ENCODE assay signal across 8 cellular contexts in genomic region chr5:38846379-38846967, GRCh38. TPM values are rescaled to one million over a fixed set of nuclear protein-coding genes. Genes with fewer than 3 reads are reported as not detected.
DNase-seq lines count a peak whose midpoint lies in the region; ATAC-seq and TF ChIP-seq lines count a peak whose summit lies in the region.

No MANE protein-coding gene starts in this region.

- intact Hi-C loops in Calu3 (cut with micrococcal nuclease; ENCODE audit: unreplicated experiment) = loop anchor here (5.0 kb wide), 2 partner anchors 76 to 576 kb away; partner anchors contain the start of gene DAB2

- peak overlapping the region; percentile 94 for H3K27ac Mint-ChIP-seq in Calu3 (ENCODE audit: unreplicated experiment)
- peak overlapping the region in 1 of 2 donors; percentile 21 for H3K27ac Mint-ChIP-seq in T-cell
- no peak overlapping the region for H3K27ac Mint-ChIP-seq in progenitor cell of endocrine pancreas

- POLR2A ChIA-PET in T-cell (lab: Charles Lee) = no interaction called here

- DNase-seq in Calu3 (peak; percentile 22), T-cell (no peak), fibroblast of the aortic adventitia (ENCODE audit: low read depth) (peak; percentile 43), progenitor cell of endocrine pancreas (ENCODE audit: low spot score, unreplicated experiment) (no peak), OCI-M2 (lab: John Stamatoyannopoulos, UW; ENCODE audit: unreplicated experiment) (no peak), NOMO-1 treated with dmso at 0.1 percent for 144 hours (lab: John Stamatoyannopoulos, UW; ENCODE audit: unreplicated experiment) (no peak)

- H3K4me1 Mint-ChIP-seq in Calu3 (ENCODE audit: low read depth, unreplicated experiment) (peaks cover 26% of the 10 kb centered on the region), T-cell (peaks cover 6 to 16% (median 12%) of the 10 kb centered on the region in 3 donors), progenitor cell of endocrine pancreas (ENCODE audit: low read depth) (peaks cover 1% of the 10 kb centered on the region)

- ATAC-seq in T-cell (replicated peaks in 1 of 4) (no peak), GM18870 (IDR thresholded peaks at IDR 0.05; ENCODE audit: unreplicated experiment) (no peak), HG03571 (IDR thresholded peaks at IDR 0.05; ENCODE audit: unreplicated experiment) (no peak)

- CTCF ChIA-PET in Calu3 (lab: Charles Lee) = interaction anchor here (1.3 kb wide), 1 partner anchor 26 kb away, joined by 9 read pairs; no protein-coding TSS in a partner anchor
- CTCF ChIA-PET in T-cell (lab: Charles Lee) = no interaction called here

- H3K27me3 Mint-ChIP-seq in Calu3 (ENCODE audit: unreplicated experiment) (no peaks in the 10 kb centered on the region), T-cell (peaks cover 49 to 54% of the 10 kb centered on the region in 2 donors), progenitor cell of endocrine pancreas (peaks cover 58% of the 10 kb centered on the region)

- TF ChIP-seq CTCF in Calu3 (IDR thresholded peaks at IDR 0.05; ENCODE audit: unreplicated experiment) (no peak), fibroblast of the aortic adventitia (IDR thresholded peaks at IDR 0.05; ENCODE audit: insufficient read depth, low read length) (no peak), progenitor cell of endocrine pancreas (IDR thresholded peaks at IDR 0.05; ENCODE audit: unreplicated experiment) (no peak)

- H3K9me3 Mint-ChIP-seq in Calu3 (ENCODE audit: low read depth, unreplicated experiment) (no peaks in the 10 kb centered on the region), T-cell (peaks cover 0 to 3% (median 0%) of the 10 kb centered on the region in 3 donors), progenitor cell of endocrine pancreas (ENCODE audit: low read depth) (peaks cover 3% of the 10 kb centered on the region)

- H3K4me3 ChIP-seq in fibroblast of the aortic adventitia (ENCODE audit: low read depth, low read length) = peak overlapping the region; percentile 93

- H3K36me3 Mint-ChIP-seq in Calu3 (ENCODE audit: insufficient read depth, unreplicated experiment) = peaks cover 58% of the 10 kb centered on the region
- no peaks in the 10 kb centered on the region for H3K36me3 Mint-ChIP-seq in T-cell
- no peaks in the 10 kb centered on the region for H3K36me3 Mint-ChIP-seq in progenitor cell of endocrine pancreas (ENCODE audit: insufficient read depth)

- H3K4me3 Mint-ChIP-seq in Calu3 (ENCODE audit: low read depth, unreplicated experiment) (peak overlapping the region; percentile 89), T-cell (peak overlapping the region; percentile 43 to 82 (median 51)), progenitor cell of endocrine pancreas (ENCODE audit: low read depth) (peak overlapping the region; percentile 80)

- no TSS peak for BruUV-seq in Calu3 (replicated peaks; lab: Mats Ljungman, UMichigan)

RNA-seq across cellular contexts. Expression of gene OSMR, which starts 0.7 kb away (rescaled TPM):
- total RNA-seq in Calu3 (2022) (59.8 and 76.4 TPM in 2 replicates), T-cell (under 1 TPM in 4 of 5 donors, not detected in 1; 0.08 to 0.26 (median 0.14) TPM), fibroblast of the aortic adventitia (ENCODE audit: low replicate concordance) (57.2 and 96.7 TPM in 2 replicates), progenitor cell of endocrine pancreas (0.19 and 0.82 TPM in 2 replicates)

Comparison
In these comparisons a context has a peak if more than half of its experiments do, and no peak if none do; other contexts are left out.
1. DNase-seq: peak in Calu3 (single experiment) and fibroblast of the aortic adventitia (single experiment); none in T-cell (0 of 34), progenitor cell of endocrine pancreas (single experiment), OCI-M2 (single experiment) and NOMO-1 treated with dmso at 0.1 percent for 144 hours (single experiment).
2. RNA of gene OSMR, which starts 0.7 kb away (total RNA-seq): 57.2 to 96.7 TPM in fibroblast of the aortic adventitia and 59.8 to 76.4 TPM in Calu3; 0.19 to 0.82 TPM in progenitor cell of endocrine pancreas and 0.08 to 0.26 TPM in T-cell; every median in the first group is over 10 times any median in the second.
3. Peak in every context shown above with its lines, with median percentiles within 50 percentile points of each other: H3K4me3 Mint-ChIP-seq.